In genomic region chr2:240249423-240250149, GRCh38 we compare ENCODE assay signal across 14 cellular contexts.
A peak's percentile ranks its signal among the peaks of the same experiment; 100 is the strongest.
DNase-seq lines count a peak whose midpoint lies in the region; ATAC-seq and TF ChIP-seq lines count a peak whose summit lies in the region.
"Had no signal": no experiment of that assay in that cellular context is flagged by ENCODE, and none has a peak within 500 bp of the region (broad histone marks: within the 10 kb centered on the region; RNA-seq: fewer than 3 reads in every experiment).

No MANE protein-coding gene starts in this region.

- H3F3A ChIP-seq in neural progenitor cell (ENCODE audit: low read depth) = no peaks in the 10 kb centered on the region

- H3K27me3 ChIP-seq in neural progenitor cell = no peaks in the 10 kb centered on the region
- H3K27me3 ChIP-seq: MG63 had no signal

- H3K4me3 Mint-ChIP-seq in activated naive CD8-positive, alpha-beta T cell treated with anti-CD3 and anti-CD28 coated beads, Interleukin-2, amount 10 ng/mL, durations not matched to agents 7 days and 5 days = no peak overlapping the region
- H3K4me3 Mint-ChIP-seq in activated naive CD8-positive, alpha-beta T cell treated with anti-CD3 and anti-CD28 coated beads for 36 hours = no peak overlapping the region
- H3K4me3 Mint-ChIP-seq in neural progenitor cell (no peak overlapping the region), type B pancreatic cell (no peak overlapping the region)
- H3K4me3 Mint-ChIP-seq: activated CD4-positive, alpha-beta T cell treated with anti-CD3 and anti-CD28 coated beads for 36 hours; activated naive CD8-positive, alpha-beta T cell had no signal

- no peaks in the 10 kb centered on the region for H4K20me1 ChIP-seq in neural progenitor cell (ENCODE audit: low read depth)

- no peak for ATAC-seq in activated naive CD8-positive, alpha-beta T cell treated with anti-CD3 and anti-CD28 coated beads, Interleukin-2, amount 10 ng/mL, durations not matched to agents 7 days and 5 days (ENCODE audit: low read depth)
- ATAC-seq in esophagus mucosa = peak; percentile 34
- ATAC-seq: activated CD4-positive, alpha-beta T cell treated with anti-CD3 and anti-CD28 coated beads for 36 hours had no signal

- no peak overlapping the region for H3K9ac ChIP-seq in neural progenitor cell

- no peak overlapping the region for H3K27ac ChIP-seq in neural progenitor cell
- H3K27ac ChIP-seq: SK-N-MC had no signal

- no peak for TF ChIP-seq CTCF in neural progenitor cell (IDR thresholded peaks at IDR 0.05)
- TF ChIP-seq CTCF in type B pancreatic cell (conservative IDR thresholded peaks at IDR 0.05) = no peak

- no peaks in the 10 kb centered on the region for H3K79me2 ChIP-seq in neural progenitor cell (ENCODE audit: low read depth)

- no peak overlapping the region for H2AFZ ChIP-seq in neural progenitor cell (replicated peaks)

- H3K9me3 ChIP-seq in neural progenitor cell (ENCODE audit: low read depth) = no peaks in the 10 kb centered on the region
- H3K9me3 ChIP-seq: MG63 had no signal

- H3K9me3 Mint-ChIP-seq in activated naive CD8-positive, alpha-beta T cell treated with anti-CD3 and anti-CD28 coated beads, Interleukin-2, amount 10 ng/mL, durations not matched to agents 7 days and 5 days = no peaks in the 10 kb centered on the region
- H3K9me3 Mint-ChIP-seq in activated naive CD8-positive, alpha-beta T cell treated with anti-CD3 and anti-CD28 coated beads for 36 hours = no peaks in the 10 kb centered on the region
- H3K9me3 Mint-ChIP-seq in neural progenitor cell (peaks cover 2% of the 10 kb centered on the region), type B pancreatic cell (no peaks in the 10 kb centered on the region)

- H3K4me2 ChIP-seq in neural progenitor cell = no peak overlapping the region

- POLR2A ChIA-PET in activated naive CD8-positive, alpha-beta T cell treated with anti-CD3 and anti-CD28 coated beads, Interleukin-2, amount 10 ng/mL, durations not matched to agents 7 days and 5 days (lab: Charles Lee) = no interaction called here

- peaks cover 15% of the 10 kb centered on the region for H3K4me1 ChIP-seq in neural progenitor cell

- H3K36me3 ChIP-seq in neural progenitor cell = no peaks in the 10 kb centered on the region
- H3K36me3 ChIP-seq: MG63 had no signal

- H3K27me3 Mint-ChIP-seq in activated naive CD8-positive, alpha-beta T cell treated with anti-CD3 and anti-CD28 coated beads, Interleukin-2, amount 10 ng/mL, durations not matched to agents 7 days and 5 days = no peaks in the 10 kb centered on the region
- peaks cover 17% of the 10 kb centered on the region for H3K27me3 Mint-ChIP-seq in activated naive CD8-positive, alpha-beta T cell treated with anti-CD3 and anti-CD28 coated beads for 36 hours
- peaks cover 4% of the 10 kb centered on the region for H3K27me3 Mint-ChIP-seq in neural progenitor cell (ENCODE audit: insufficient read depth, low read depth)
- H3K27me3 Mint-ChIP-seq in type B pancreatic cell = no peaks in the 10 kb centered on the region

- no peaks in the 10 kb centered on the region for H3K36me3 Mint-ChIP-seq in activated naive CD8-positive, alpha-beta T cell treated with anti-CD3 and anti-CD28 coated beads, Interleukin-2, amount 10 ng/mL, durations not matched to agents 7 days and 5 days
- H3K36me3 Mint-ChIP-seq in activated naive CD8-positive, alpha-beta T cell treated with anti-CD3 and anti-CD28 coated beads for 36 hours = no peaks in the 10 kb centered on the region
- H3K36me3 Mint-ChIP-seq in neural progenitor cell (no peaks in the 10 kb centered on the region), type B pancreatic cell (no peaks in the 10 kb centered on the region)
- H3K36me3 Mint-ChIP-seq: activated naive CD8-positive, alpha-beta T cell had no signal

- no peak overlapping the region for H3K4me3 ChIP-seq in neural progenitor cell
- H3K4me3 ChIP-seq: MG63, SK-N-MC had no signal

- no peak overlapping the region for H3K27ac Mint-ChIP-seq in activated naive CD8-positive, alpha-beta T cell treated with anti-CD3 and anti-CD28 coated beads, Interleukin-2, amount 10 ng/mL, durations not matched to agents 7 days and 5 days
- no peak overlapping the region for H3K27ac Mint-ChIP-seq in activated naive CD8-positive, alpha-beta T cell treated with anti-CD3 and anti-CD28 coated beads for 36 hours
- H3K27ac Mint-ChIP-seq in neural progenitor cell (peak overlapping the region; percentile 76), type B pancreatic cell (no peak overlapping the region)
- H3K27ac Mint-ChIP-seq: activated CD4-positive, alpha-beta T cell treated with anti-CD3 and anti-CD28 coated beads for 36 hours; activated naive CD8-positive, alpha-beta T cell had no signal

- no peaks in the 10 kb centered on the region for H3K4me1 Mint-ChIP-seq in activated naive CD8-positive, alpha-beta T cell treated with anti-CD3 and anti-CD28 coated beads, Interleukin-2, amount 10 ng/mL, durations not matched to agents 7 days and 5 days
- H3K4me1 Mint-ChIP-seq in activated naive CD8-positive, alpha-beta T cell treated with anti-CD3 and anti-CD28 coated beads for 36 hours = no peaks in the 10 kb centered on the region
- H3K4me1 Mint-ChIP-seq in neural progenitor cell = peaks cover 28% of the 10 kb centered on the region
- peaks cover 29% of the 10 kb centered on the region for H3K4me1 Mint-ChIP-seq in type B pancreatic cell (ENCODE audit: unreplicated experiment)
- H3K4me1 Mint-ChIP-seq: activated CD4-positive, alpha-beta T cell treated with anti-CD3 and anti-CD28 coated beads for 36 hours had no signal

- DNase-seq in activated naive CD8-positive, alpha-beta T cell treated with anti-CD3 and anti-CD28 coated beads, Interleukin-2, amount 10 ng/mL, durations not matched to agents 7 days and 5 days = peak; percentile 22
- DNase-seq in activated naive CD8-positive, alpha-beta T cell treated with anti-CD3 and anti-CD28 coated beads for 36 hours = no peak
- no peak for DNase-seq in neural progenitor cell (ENCODE audit: low spot score)
- DNase-seq in type B pancreatic cell (ENCODE audit: extremely low spot score, unreplicated experiment) = peak; percentile 69
- no peak for DNase-seq in NCI-H1436 (lab: John Stamatoyannopoulos, UW)
- DNase-seq in cerebellar cortex (ENCODE audit: low spot score) = no peak
- no peak for DNase-seq in NCI-H1930 (lab: John Stamatoyannopoulos, UW)
- DNase-seq: activated CD4-positive, alpha-beta T cell treated with anti-CD3 and anti-CD28 coated beads for 36 hours; MG63; NCI-H510A; occipital lobe had no signal

Comparison
In these comparisons a context has a peak if more than half of its experiments do, and no peak if none do; other contexts are left out.
1. DNase-seq: peak in activated naive CD8-positive, alpha-beta T cell treated with anti-CD3 and anti-CD28 coated beads, Interleukin-2, amount 10 ng/mL, durations not matched to agents 7 days and 5 days (single experiment) and type B pancreatic cell (single experiment); none in activated naive CD8-positive, alpha-beta T cell treated with anti-CD3 and anti-CD28 coated beads for 36 hours (single experiment), neural progenitor cell (single experiment), NCI-H1436 (single experiment), cerebellar cortex (single experiment) and NCI-H1930 (0 of 2).